20 cellular contexts compared by ENCODE assay signal in the genomic region with DNA sequence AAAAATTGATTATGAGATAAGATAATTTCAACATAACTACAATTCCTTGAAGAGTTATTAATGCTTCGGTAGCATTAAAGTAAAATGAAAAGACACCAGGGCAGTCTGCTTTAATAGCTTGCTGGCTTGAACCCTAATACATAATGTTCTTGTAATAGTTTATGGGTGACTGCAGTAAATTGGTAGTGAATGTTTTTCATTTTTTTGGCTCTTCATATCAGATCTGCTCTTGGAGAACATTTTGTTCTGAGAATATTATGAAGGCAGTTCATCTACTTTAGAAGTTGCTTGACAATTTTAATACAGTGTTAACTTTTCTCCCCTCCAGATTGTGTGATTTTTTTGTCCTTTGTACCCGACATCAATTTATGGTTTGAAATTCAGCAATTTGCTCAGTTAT.
"Had no signal": no experiment of that assay in that cellular context is flagged by ENCODE, and none has a peak within 500 bp of the region (broad histone marks: within the 10 kb centered on the region; RNA-seq: fewer than 3 reads in every experiment).

No MANE protein-coding gene starts in this region.

- DNase-seq: effector memory CD4-positive, alpha-beta T cell; foreskin melanocyte; glutamatergic neuron; immature natural killer cell; kidney; left colon; mammary epithelial cell; mucosa of descending colon; naive thymus-derived CD8-positive, alpha-beta T cell; spleen; stimulated activated CD4-positive, alpha-beta T cell treated with anti-CD3 and anti-CD28 coated beads, Interleukin-2, amount 100 ng/mL, for 24 hours; stimulated activated CD4-positive, alpha-beta T cell treated with anti-CD3 and anti-CD28 coated beads, Interleukin-4, amount 100 ng/mL, for 4 hours; stimulated activated naive B cell treated with anti-CD40 and anti-IgM and Interleukin-4, amounts not matched to agents 10 μg/mL and 1 μg/mL and 100 μg/mL, for 72 hours; stimulated activated naive CD8-positive, alpha-beta T cell treated with anti-CD3 and anti-CD28 coated beads, Interleukin-15, amount 100 ng/mL, for 72 hours; thyroid gland; upper lobe of right lung had no signal

- H3K9me3 ChIP-seq: neutrophil, thyroid gland, upper lobe of right lung, vagina had no signal

- H3K27me3 Mint-ChIP-seq: naive thymus-derived CD8-positive, alpha-beta T cell; stimulated activated naive B cell treated with anti-CD40 and anti-IgM and Interleukin-4, amounts not matched to agents 10 μg/mL and 1 μg/mL and 100 μg/mL, for 72 hours; stimulated activated naive CD8-positive, alpha-beta T cell treated with anti-CD3 and anti-CD28 coated beads, Interleukin-15, amount 100 ng/mL, for 72 hours had no signal

- ATAC-seq: left colon; mucosa of descending colon; naive thymus-derived CD8-positive, alpha-beta T cell; stimulated activated naive B cell treated with anti-CD40 and anti-IgM and Interleukin-4, amounts not matched to agents 10 μg/mL and 1 μg/mL and 100 μg/mL, for 72 hours; stimulated activated naive CD8-positive, alpha-beta T cell treated with anti-CD3 and anti-CD28 coated beads, Interleukin-15, amount 100 ng/mL, for 72 hours; upper lobe of right lung had no signal

- H3K4me3 ChIP-seq: cardiac muscle cell, mucosa of descending colon, right atrium auricular region, spleen, thyroid gland, upper lobe of right lung, vagina had no signal

- H3K27ac Mint-ChIP-seq: immature natural killer cell; naive thymus-derived CD8-positive, alpha-beta T cell; stimulated activated naive B cell treated with anti-CD40 and anti-IgM and Interleukin-4, amounts not matched to agents 10 μg/mL and 1 μg/mL and 100 μg/mL, for 72 hours; stimulated activated naive CD8-positive, alpha-beta T cell treated with anti-CD3 and anti-CD28 coated beads, Interleukin-15, amount 100 ng/mL, for 72 hours had no signal

- H3K4me1 ChIP-seq: right atrium auricular region, upper lobe of right lung had no signal

- H3K4me3 Mint-ChIP-seq: immature natural killer cell; naive thymus-derived CD8-positive, alpha-beta T cell; stimulated activated naive B cell treated with anti-CD40 and anti-IgM and Interleukin-4, amounts not matched to agents 10 μg/mL and 1 μg/mL and 100 μg/mL, for 72 hours; stimulated activated naive CD8-positive, alpha-beta T cell treated with anti-CD3 and anti-CD28 coated beads, Interleukin-15, amount 100 ng/mL, for 72 hours had no signal

- H3K27ac ChIP-seq: cardiac muscle cell, neutrophil, right atrium auricular region, upper lobe of right lung, vagina had no signal

- H3K4me1 Mint-ChIP-seq: immature natural killer cell; stimulated activated naive CD8-positive, alpha-beta T cell treated with anti-CD3 and anti-CD28 coated beads, Interleukin-15, amount 100 ng/mL, for 72 hours had no signal

- H3K36me3 ChIP-seq: cardiac muscle cell, neutrophil, right atrium auricular region, thyroid gland, upper lobe of right lung, vagina had no signal

- H3K27me3 ChIP-seq: cardiac muscle cell, neutrophil, right atrium auricular region, spleen, thyroid gland, upper lobe of right lung, vagina had no signal
